Comparison of ENCODE assay signal across 8 cellular contexts in genomic region chr7:130734525-130735272, GRCh38. TPM values are rescaled to one million over a fixed set of nuclear protein-coding genes. Genes with fewer than 3 reads are reported as not detected.
DNase-seq lines count a peak whose midpoint lies in the region; ATAC-seq, FAIRE-seq and TF ChIP-seq lines count a peak whose summit lies in the region.

No MANE protein-coding gene starts in this region.

- no peak for TF ChIP-seq EP300 in transverse colon (IDR thresholded peaks at IDR 0.05; ENCODE audit: low read depth)

- H3K27ac ChIP-seq in kidney (ENCODE audit: low read depth in 2 of 2, low read length in 2 of 2) (no peak overlapping the region), transverse colon (peak overlapping the region in 1 of 4 donors; percentile 12)

- WGBS in transverse colon (ENCODE audit: low coverage in 1 of 2), 2 donors, result 5 to 6% methylated on average over 16 to 23 of the region's 23 CpGs

- H3K9ac ChIP-seq in kidney (ENCODE audit: low read length in 2 of 2), result no peak overlapping the region

- H3K9me3 ChIP-seq in kidney (ENCODE audit: control insufficient read depth in 1 of 2, low read length in 2 of 2) (peaks cover 10 to 25% of the 10 kb centered on the region in 2 donors), transverse colon (peaks cover 0 to 9% of the 10 kb centered on the region in 2 donors)

- H3K36me3 ChIP-seq in kidney (ENCODE audit: control insufficient read depth in 1 of 2, insufficient read depth in 2 of 2, low read length in 2 of 2) (no peaks in the 10 kb centered on the region), transverse colon (no peaks in the 10 kb centered on the region)

- peaks cover 5% of the 10 kb centered on the region for H3K36me3 Mint-ChIP-seq in activated T-helper 17 cell treated with anti-CD3 and anti-CD28 coated beads, Interleukin-2, amount 50 U/mL, for 72 hours (ENCODE audit: low read depth)

- in situ Hi-C loops in transverse colon (cut with MboI; ENCODE audit: low pct_ligation_motif_present in 1 of 4, low pct_unique_long_range_greater_than_20kb in 1 of 4, low sequenced_read_pairs in 3 of 4), result no loop called here

- FAIRE-seq in GM19239 (lab: Jason Lieb, UNC) (peak; percentile 60), kidney (lab: Jason Lieb, UNC) (no peak)

- peaks cover 56% of the 10 kb centered on the region for H3K27me3 Mint-ChIP-seq in activated T-helper 17 cell treated with anti-CD3 and anti-CD28 coated beads, Interleukin-2, amount 50 U/mL, for 72 hours

- H3K27ac Mint-ChIP-seq in activated T-helper 17 cell treated with anti-CD3 and anti-CD28 coated beads, Interleukin-2, amount 50 U/mL, for 72 hours, result no peak overlapping the region

- H3K4me1 ChIP-seq in kidney (ENCODE audit: control insufficient read depth in 1 of 2, insufficient read depth in 1 of 2, low read depth in 1 of 2, low read length in 2 of 2), result no peaks in the 10 kb centered on the region
- H3K4me1 ChIP-seq in transverse colon, result peaks cover 0 to 13% (median 6%) of the 10 kb centered on the region in 4 donors

- peak overlapping the region; percentile 58 for H3K4me3 ChIP-seq in AG04449 (ENCODE audit: low read depth, low read length)
- peak overlapping the region; percentile 3 to 40 for H3K4me3 ChIP-seq in kidney (ENCODE audit: low read length in 2 of 2)
- H3K4me3 ChIP-seq in transverse colon, result peak overlapping the region; percentile 22 to 65 (median 52)

- intact Hi-C loops in kidney (cut with DNase I), result no loop called here
- intact Hi-C loops in transverse colon (cut with DNase I; ENCODE audit: low total_unique reads), result no loop called here
- intact Hi-C loops in head of caudate nucleus (cut with DNase I), result no loop called here

- POLR2A ChIA-PET in AG04449 (lab: Yijun Ruan, JAX), result no interaction called here

- H3K4me1 Mint-ChIP-seq in activated T-helper 17 cell treated with anti-CD3 and anti-CD28 coated beads, Interleukin-2, amount 50 U/mL, for 72 hours, result no peaks in the 10 kb centered on the region

- peak overlapping the region; percentile 80 for H3K4me3 Mint-ChIP-seq in activated T-helper 17 cell treated with anti-CD3 and anti-CD28 coated beads, Interleukin-2, amount 50 U/mL, for 72 hours

- peaks cover 98% of the 10 kb centered on the region for H3K27me3 ChIP-seq in transverse colon

- CTCF ChIA-PET in AG04449 (lab: Yijun Ruan, JAX), result no interaction called here

- no peaks in the 10 kb centered on the region for H3K9me3 Mint-ChIP-seq in activated T-helper 17 cell treated with anti-CD3 and anti-CD28 coated beads, Interleukin-2, amount 50 U/mL, for 72 hours

- DNase-seq in AG04449 (ENCODE audit: low read depth, low spot score) (no peak), GM19239 (ENCODE audit: insufficient read length, low spot score) (no peak), kidney (no peak), transverse colon (no peak), head of caudate nucleus (no peak)

- ATAC-seq in activated T-helper 17 cell treated with anti-CD3 and anti-CD28 coated beads, Interleukin-2, amount 50 U/mL, for 72 hours (replicated peaks), result no peak
- ATAC-seq in HG03571 (IDR thresholded peaks at IDR 0.05; ENCODE audit: unreplicated experiment) (no peak), GM21619 (IDR thresholded peaks at IDR 0.05; ENCODE audit: unreplicated experiment) (no peak)

- TF ChIP-seq CTCF in AG04449 (IDR thresholded peaks at IDR 0.05; ENCODE audit: insufficient read depth, low read length, missing control alignments) (no peak), kidney (IDR thresholded peaks at IDR 0.05; ENCODE audit: borderline replicate concordance, extremely low read depth, insufficient read depth) (no peak), transverse colon (IDR thresholded peaks at IDR 0.05) (no peak)

- TF ChIP-seq POLR2A in transverse colon (IDR thresholded peaks at IDR 0.05), result no peak

RNA-seq across cellular contexts. Expression of gene KLF14, which starts 0.7 kb away (rescaled TPM):
- total RNA-seq in activated T-helper 17 cell treated with anti-CD3 and anti-CD28 coated beads, Interleukin-2, amount 50 U/mL, for 72 hours, result not detected
- not detected for total RNA-seq in kidney
- polyA plus RNA-seq in kidney (ENCODE audit: insufficient read depth, low read depth, low replicate concordance), result 0.13 TPM
- 1 to 10 TPM in 1 of 4 donors, not detected in 3; 3.0 TPM for total RNA-seq in transverse colon

RNA-seq across cellular contexts. Expression of gene TSGA13, which starts 48.4 kb away (rescaled TPM):
- total RNA-seq in activated T-helper 17 cell treated with anti-CD3 and anti-CD28 coated beads, Interleukin-2, amount 50 U/mL, for 72 hours, result not detected
- total RNA-seq in kidney (not detected), transverse colon (not detected)
- polyA plus RNA-seq in kidney (ENCODE audit: insufficient read depth, low read depth, low replicate concordance), result not detected
